Comparison of ENCODE assay signal across 1 cellular context in the genomic region with DNA sequence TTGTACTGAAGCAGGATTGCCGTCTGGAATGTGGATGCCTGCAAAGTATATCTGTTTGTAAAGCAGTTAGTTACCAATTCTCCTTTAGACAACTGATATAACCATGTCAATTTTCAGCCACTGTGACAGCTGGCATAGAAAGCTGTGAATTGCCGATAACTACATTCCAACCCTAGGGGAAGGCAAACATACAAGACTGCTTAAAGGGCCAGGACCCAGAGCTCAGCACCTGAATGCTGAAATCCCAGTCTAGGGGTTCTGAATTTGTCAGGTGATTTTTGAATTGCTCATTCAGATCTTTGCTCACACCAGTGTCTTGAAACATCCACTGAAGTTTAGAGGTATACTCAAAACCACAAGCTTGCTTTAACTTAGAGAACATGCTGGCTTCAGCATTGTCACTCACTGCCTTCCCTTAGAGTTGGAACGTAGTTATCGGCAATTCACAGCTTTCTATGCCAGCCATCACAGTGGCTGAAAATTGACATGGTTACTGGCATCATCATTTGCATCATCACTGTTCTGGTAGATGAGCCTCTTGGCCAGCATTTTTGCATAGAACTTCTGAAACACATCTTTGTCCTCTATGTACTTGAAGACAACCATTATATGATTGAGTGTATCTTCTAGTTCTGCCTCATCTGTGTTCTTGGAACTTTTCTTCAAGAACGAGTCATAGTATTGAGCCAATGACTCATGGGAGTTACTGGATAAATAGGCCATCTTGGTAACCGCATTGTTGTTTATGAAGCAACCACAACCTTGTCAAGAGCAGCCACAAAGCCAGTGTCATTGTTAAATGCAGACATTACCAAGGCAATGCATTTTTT.
TF ChIP-seq lines count a peak whose summit lies in the region.

No MANE protein-coding gene starts in this region.

TF ChIP-seq in GM23338, 12 proteins besides CTCF, POLR2A, EP300 and RAD21 (continued from another document):
- TF ChIP-seq, protein P1, sequence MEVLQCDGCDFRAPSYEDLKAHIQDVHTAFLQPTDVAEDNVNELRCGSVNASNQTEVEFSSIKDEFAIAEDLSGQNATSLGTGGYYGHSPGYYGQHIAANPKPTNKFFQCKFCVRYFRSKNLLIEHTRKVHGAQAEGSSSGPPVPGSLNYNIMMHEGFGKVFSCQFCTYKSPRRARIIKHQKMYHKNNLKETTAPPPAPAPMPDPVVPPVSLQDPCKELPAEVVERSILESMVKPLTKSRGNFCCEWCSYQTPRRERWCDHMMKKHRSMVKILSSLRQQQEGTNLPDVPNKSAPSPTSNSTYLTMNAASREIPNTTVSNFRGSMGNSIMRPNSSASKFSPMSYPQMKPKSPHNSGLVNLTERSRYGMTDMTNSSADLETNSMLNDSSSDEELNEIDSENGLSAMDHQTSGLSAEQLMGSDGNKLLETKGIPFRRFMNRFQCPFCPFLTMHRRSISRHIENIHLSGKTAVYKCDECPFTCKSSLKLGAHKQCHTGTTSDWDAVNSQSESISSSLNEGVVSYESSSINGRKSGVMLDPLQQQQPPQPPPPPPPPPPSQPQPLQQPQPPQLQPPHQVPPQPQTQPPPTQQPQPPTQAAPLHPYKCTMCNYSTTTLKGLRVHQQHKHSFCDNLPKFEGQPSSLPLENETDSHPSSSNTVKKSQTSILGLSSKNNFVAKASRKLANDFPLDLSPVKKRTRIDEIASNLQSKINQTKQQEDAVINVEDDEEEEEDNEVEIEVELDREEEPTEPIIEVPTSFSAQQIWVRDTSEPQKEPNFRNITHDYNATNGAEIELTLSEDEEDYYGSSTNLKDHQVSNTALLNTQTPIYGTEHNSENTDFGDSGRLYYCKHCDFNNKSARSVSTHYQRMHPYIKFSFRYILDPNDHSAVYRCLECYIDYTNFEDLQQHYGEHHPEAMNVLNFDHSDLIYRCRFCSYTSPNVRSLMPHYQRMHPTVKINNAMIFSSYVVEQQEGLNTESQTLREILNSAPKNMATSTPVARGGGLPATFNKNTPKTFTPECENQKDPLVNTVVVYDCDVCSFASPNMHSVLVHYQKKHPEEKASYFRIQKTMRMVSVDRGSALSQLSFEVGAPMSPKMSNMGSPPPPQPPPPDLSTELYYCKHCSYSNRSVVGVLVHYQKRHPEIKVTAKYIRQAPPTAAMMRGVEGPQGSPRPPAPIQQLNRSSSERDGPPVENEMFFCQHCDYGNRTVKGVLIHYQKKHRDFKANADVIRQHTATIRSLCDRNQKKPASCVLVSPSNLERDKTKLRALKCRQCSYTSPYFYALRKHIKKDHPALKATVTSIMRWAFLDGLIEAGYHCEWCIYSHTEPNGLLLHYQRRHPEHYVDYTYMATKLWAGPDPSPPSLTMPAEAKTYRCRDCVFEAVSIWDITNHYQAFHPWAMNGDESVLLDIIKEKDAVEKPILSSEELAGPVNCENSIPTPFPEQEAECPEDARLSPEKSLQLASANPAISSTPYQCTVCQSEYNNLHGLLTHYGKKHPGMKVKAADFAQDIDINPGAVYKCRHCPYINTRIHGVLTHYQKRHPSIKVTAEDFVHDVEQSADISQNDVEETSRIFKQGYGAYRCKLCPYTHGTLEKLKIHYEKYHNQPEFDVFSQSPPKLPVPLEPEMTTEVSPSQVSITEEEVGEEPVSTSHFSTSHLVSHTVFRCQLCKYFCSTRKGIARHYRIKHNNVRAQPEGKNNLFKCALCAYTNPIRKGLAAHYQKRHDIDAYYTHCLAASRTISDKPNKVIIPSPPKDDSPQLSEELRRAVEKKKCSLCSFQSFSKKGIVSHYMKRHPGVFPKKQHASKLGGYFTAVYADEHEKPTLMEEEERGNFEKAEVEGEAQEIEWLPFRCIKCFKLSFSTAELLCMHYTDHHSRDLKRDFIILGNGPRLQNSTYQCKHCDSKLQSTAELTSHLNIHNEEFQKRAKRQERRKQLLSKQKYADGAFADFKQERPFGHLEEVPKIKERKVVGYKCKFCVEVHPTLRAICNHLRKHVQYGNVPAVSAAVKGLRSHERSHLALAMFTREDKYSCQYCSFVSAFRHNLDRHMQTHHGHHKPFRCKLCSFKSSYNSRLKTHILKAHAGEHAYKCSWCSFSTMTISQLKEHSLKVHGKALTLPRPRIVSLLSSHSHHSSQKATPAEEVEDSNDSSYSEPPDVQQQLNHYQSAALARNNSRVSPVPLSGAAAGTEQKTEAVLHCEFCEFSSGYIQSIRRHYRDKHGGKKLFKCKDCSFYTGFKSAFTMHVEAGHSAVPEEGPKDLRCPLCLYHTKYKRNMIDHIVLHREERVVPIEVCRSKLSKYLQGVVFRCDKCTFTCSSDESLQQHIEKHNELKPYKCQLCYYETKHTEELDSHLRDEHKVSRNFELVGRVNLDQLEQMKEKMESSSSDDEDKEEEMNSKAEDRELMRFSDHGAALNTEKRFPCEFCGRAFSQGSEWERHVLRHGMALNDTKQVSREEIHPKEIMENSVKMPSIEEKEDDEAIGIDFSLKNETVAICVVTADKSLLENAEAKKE (CRISPR knock-in tag; IDR thresholded peaks at IDR 0.05): no peak
- TF ChIP-seq EZH2phosphoT487 (IDR thresholded peaks at IDR 0.05; ENCODE audit: unreplicated experiment): no peak
- TF ChIP-seq ZNF331 (CRISPR knock-in tag; IDR thresholded peaks at IDR 0.05; ENCODE audit: low read depth): no peak
- TF ChIP-seq NANOG (IDR thresholded peaks at IDR 0.05; ENCODE audit: borderline replicate concordance): no peak
- no peak for TF ChIP-seq ZNF114 (CRISPR knock-in tag; IDR thresholded peaks at IDR 0.05)
